In the genomic region with DNA sequence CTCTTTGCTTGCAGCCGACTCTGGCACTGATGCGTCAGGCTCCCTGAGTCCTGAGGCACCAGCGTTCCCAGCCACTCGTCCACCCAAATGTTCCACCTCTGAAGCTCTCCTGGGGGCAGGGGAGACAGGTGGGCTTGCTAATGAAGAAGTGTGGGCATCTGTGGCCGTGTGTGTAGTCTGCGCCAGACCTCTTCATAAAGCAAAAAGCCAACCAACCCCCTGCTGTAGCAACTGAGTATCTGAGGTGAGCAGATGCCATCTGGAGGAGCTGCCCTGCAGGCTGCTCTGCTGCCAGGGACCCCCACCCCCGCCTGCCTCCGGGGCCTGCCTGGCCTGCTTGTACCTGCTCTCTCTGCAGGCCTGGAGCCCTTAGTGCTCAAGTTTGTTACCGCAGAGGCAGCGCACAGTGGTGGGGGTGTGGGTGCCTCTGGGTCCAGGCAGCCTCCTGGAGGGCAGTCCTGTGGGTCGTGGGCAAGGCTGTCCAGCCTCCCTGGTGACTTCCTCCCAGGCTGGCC, we compare ENCODE assay signal across 1 cellular context.
TF ChIP-seq lines count a peak whose summit lies in the region.

No MANE protein-coding gene starts in this region.

TF ChIP-seq in HepG2, 621 proteins besides CTCF, POLR2A, EP300 and RAD21 (continued from another document):
- TF ChIP-seq RXRA (CRISPR knock-in tag; IDR thresholded peaks at IDR 0.05), result no peak
- TF ChIP-seq, protein P1, sequence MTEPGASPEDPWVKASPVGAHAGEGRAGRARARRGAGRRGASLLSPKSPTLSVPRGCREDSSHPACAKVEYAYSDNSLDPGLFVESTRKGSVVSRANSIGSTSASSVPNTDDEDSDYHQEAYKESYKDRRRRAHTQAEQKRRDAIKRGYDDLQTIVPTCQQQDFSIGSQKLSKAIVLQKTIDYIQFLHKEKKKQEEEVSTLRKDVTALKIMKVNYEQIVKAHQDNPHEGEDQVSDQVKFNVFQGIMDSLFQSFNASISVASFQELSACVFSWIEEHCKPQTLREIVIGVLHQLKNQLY (CRISPR knock-in tag; IDR thresholded peaks at IDR 0.05), result no peak
- no peak for TF ChIP-seq NONO (IDR thresholded peaks at IDR 0.05)
- no peak for TF ChIP-seq NONO (CRISPR knock-in tag; conservative IDR thresholded peaks at IDR 0.05)
- no peak for TF ChIP-seq MATR3 (CRISPR knock-in tag; IDR thresholded peaks at IDR 0.05)
- no peak for TF ChIP-seq MAZ (IDR thresholded peaks at IDR 0.05; ENCODE audit: borderline replicate concordance, low read depth, low read length)
- no peak for TF ChIP-seq MAZ (CRISPR knock-in tag; IDR thresholded peaks at IDR 0.05; ENCODE audit: low read depth)
- TF ChIP-seq, protein P2, sequence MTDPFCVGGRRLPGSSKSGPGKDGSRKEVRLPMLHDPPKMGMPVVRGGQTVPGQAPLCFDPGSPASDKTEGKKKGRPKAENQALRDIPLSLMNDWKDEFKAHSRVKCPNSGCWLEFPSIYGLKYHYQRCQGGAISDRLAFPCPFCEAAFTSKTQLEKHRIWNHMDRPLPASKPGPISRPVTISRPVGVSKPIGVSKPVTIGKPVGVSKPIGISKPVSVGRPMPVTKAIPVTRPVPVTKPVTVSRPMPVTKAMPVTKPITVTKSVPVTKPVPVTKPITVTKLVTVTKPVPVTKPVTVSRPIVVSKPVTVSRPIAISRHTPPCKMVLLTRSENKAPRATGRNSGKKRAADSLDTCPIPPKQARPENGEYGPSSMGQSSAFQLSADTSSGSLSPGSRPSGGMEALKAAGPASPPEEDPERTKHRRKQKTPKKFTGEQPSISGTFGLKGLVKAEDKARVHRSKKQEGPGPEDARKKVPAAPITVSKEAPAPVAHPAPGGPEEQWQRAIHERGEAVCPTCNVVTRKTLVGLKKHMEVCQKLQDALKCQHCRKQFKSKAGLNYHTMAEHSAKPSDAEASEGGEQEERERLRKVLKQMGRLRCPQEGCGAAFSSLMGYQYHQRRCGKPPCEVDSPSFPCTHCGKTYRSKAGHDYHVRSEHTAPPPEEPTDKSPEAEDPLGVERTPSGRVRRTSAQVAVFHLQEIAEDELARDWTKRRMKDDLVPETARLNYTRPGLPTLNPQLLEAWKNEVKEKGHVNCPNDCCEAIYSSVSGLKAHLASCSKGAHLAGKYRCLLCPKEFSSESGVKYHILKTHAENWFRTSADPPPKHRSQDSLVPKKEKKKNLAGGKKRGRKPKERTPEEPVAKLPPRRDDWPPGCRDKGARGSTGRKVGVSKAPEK (CRISPR knock-in tag; IDR thresholded peaks at IDR 0.05; ENCODE audit: borderline replicate concordance), result no peak
- no peak for TF ChIP-seq MTA3 (CRISPR knock-in tag; IDR thresholded peaks at IDR 0.05)
TF ChIP-seq in HepG2: peak in this region for 0.
